ENCODE assay signal across 8 cellular contexts in genomic region chr22:33919591-33920501, GRCh38. TPM values are rescaled to one million over a fixed set of nuclear protein-coding genes. Genes with fewer than 3 reads are reported as not detected.
A peak's percentile ranks its signal among the peaks of the same experiment; 100 is the strongest.
DNase-seq lines count a peak whose midpoint lies in the region; ATAC-seq lines count a peak whose summit lies in the region.

TSS of gene LARGE1 (minus strand) at chr22:33920476.

- H3K9me3 ChIP-seq in BLaER1 = no peaks in the 10 kb centered on the region
- H3K9me3 ChIP-seq in Karpas-422 (ENCODE audit: low read length) = no peaks in the 10 kb centered on the region
- H3K9me3 ChIP-seq in iPS DF 6.9 (ENCODE audit: control insufficient read depth, insufficient read depth, low read length) = no peaks in the 10 kb centered on the region

- no peaks in the 10 kb centered on the region for H3K79me2 ChIP-seq in Karpas-422 (ENCODE audit: low read length)

- H3K36me3 ChIP-seq in BLaER1 (no peaks in the 10 kb centered on the region), Karpas-422 (ENCODE audit: insufficient read depth, low read length) (no peaks in the 10 kb centered on the region), iPS DF 6.9 (ENCODE audit: control insufficient read depth, insufficient read depth, low read length) (no peaks in the 10 kb centered on the region)

- H4K20me1 ChIP-seq in BLaER1 = peaks cover 53% of the 10 kb centered on the region
- H4K20me1 ChIP-seq in Karpas-422 (ENCODE audit: insufficient read depth, low read depth, low read length) = no peaks in the 10 kb centered on the region

- intact Hi-C loops in sciatic nerve (cut with DNase I) = loop anchor here (10.0 kb wide), 1 partner anchor 185 kb away; no protein-coding TSS in a partner anchor

- peak within 1 kb of the TSS; percentile 59 for H3K27ac ChIP-seq in BLaER1
- H3K27ac ChIP-seq in Karpas-422 (ENCODE audit: low read length) = no peak within 1 kb of the TSS
- H3K27ac ChIP-seq in iPS DF 6.9 (ENCODE audit: low read length) = no peak within 1 kb of the TSS

- peaks cover 42% of the 10 kb centered on the region for H3K4me1 ChIP-seq in BLaER1
- H3K4me1 ChIP-seq in Karpas-422 (ENCODE audit: low read length) = peaks cover 3% of the 10 kb centered on the region; the same call in 1 of the 2 replicates
- H3K4me1 ChIP-seq in iPS DF 6.9 (ENCODE audit: control insufficient read depth, insufficient read depth, low read length) = no peaks in the 10 kb centered on the region; the same call in 1 of the 2 replicates

- no CpG with 5 or more reads among the region's 93 CpGs for WGBS in iPS DF 6.9 (ENCODE audit: insufficient coverage, insufficient read length)

- H3K4me3 ChIP-seq in BLaER1 = peak within 1 kb of the TSS; percentile 89
- H3K4me3 ChIP-seq in Karpas-422 (ENCODE audit: low read length) = peak within 1 kb of the TSS; percentile 34; the same call in 1 of the 2 replicates
- H3K4me3 ChIP-seq in iPS DF 6.9 (ENCODE audit: low read length) = peak within 1 kb of the TSS; percentile 69

- H3K4me2 ChIP-seq in BLaER1 = peak within 1 kb of the TSS; percentile 99
- peak within 1 kb of the TSS; percentile 58 for H3K4me2 ChIP-seq in Karpas-422 (ENCODE audit: low read depth, low read length, poor library complexity, severe bottlenecking)

- peak within 1 kb of the TSS; percentile 82 for H3K9ac ChIP-seq in BLaER1
- H3K9ac ChIP-seq in Karpas-422 (ENCODE audit: low read length) = no peak within 1 kb of the TSS

- peak within 1 kb of the TSS; percentile 50; the same call in 1 of the 2 replicates for H2AFZ ChIP-seq in Karpas-422 (ENCODE audit: low read length)

- no peaks in the 10 kb centered on the region for H3K9me2 ChIP-seq in Karpas-422 (replicated peaks; ENCODE audit: insufficient read depth, low read length)

- H3K27me3 ChIP-seq in BLaER1 (peaks cover 6% of the 10 kb centered on the region; the same call in 1 of the 2 replicates), Karpas-422 (ENCODE audit: low read length) (no peaks in the 10 kb centered on the region), iPS DF 6.9 (ENCODE audit: control insufficient read depth, insufficient read depth, low read length) (no peaks in the 10 kb centered on the region)

- ATAC-seq in GM19467 (IDR thresholded peaks at IDR 0.05; ENCODE audit: unreplicated experiment) (peak; percentile 2), sciatic nerve (no peak)

- DNase-seq in Karpas-422 = no peak
- peak; percentile 68 for DNase-seq in astrocyte of the hippocampus (ENCODE audit: low read depth, low spot score)
- DNase-seq in iPS DF 6.9 (ENCODE audit: low read depth, low spot score) = no peak
- DNase-seq in sciatic nerve (ENCODE audit: low spot score) = peak; percentile 67
- DNase-seq in NCI-H1694 (lab: John Stamatoyannopoulos, UW) = no peak
- DNase-seq in hippocampal formation (lab: John Stamatoyannopoulos, UW) = no peak

RNA-seq across cellular contexts. Expression of gene LARGE1, which starts in this region (rescaled TPM):
- 0.15 and 1.0 TPM in 2 replicates for total RNA-seq in Karpas-422 (2014; rRNA removed; shearing (Covaris generic); ENCODE audit: low replicate concordance)
- total RNA-seq in sciatic nerve = 39.4 TPM

Comparison
In these comparisons a context has a peak if more than half of its experiments do, and no peak if none do; other contexts are left out.
1. RNA of gene LARGE1 (total RNA-seq): 39.4 TPM in sciatic nerve (single experiment); 0.15 to 1.0 TPM in Karpas-422; every median in the first group is over 10 times any median in the second.
2. H3K4me3 ChIP-seq: peak in every context shown above with its lines; median percentile 89 in BLaER1; 69 in iPS DF 6.9; 34 in Karpas-422.
3. DNase-seq: peak in astrocyte of the hippocampus (single experiment) and sciatic nerve (single experiment); none in Karpas-422 (single experiment), iPS DF 6.9 (single experiment), NCI-H1694 (single experiment) and hippocampal formation (0 of 2).